In the genomic region with DNA sequence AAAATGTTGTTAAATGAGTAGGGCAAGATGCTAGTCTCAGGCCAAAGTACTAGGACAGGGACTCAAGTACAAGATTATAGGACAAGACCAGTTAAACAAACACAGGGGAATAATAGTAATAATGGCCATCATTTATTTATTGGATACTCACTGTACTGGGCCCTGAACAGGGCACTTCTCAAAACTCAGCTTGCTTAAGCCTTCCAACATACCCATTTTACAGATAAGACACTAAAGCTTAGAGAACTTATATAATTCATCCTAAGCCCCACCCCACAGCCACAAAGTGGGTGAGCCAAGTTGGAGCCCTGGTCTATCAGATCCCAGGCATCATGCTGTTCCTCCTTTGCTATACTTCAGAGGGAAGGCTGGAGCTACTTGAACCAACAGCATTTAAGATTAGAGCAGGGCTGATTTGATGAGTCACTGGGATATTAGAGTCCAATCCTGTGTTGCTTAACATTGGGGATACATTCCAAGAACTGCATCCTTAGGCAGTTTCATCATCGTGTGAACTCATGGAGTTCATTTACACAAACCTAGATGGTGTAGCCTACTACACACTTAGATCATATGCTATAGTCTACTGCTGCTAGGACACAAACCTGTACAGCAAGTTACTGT, we compare ENCODE assay signal across 1 cellular context.
TF ChIP-seq lines count a peak whose summit lies in the region.

No MANE protein-coding gene starts in this region.

TF ChIP-seq in SK-N-SH, 30 proteins besides CTCF, POLR2A, EP300 and RAD21 (continued from another document):
- TF ChIP-seq, protein P1, sequence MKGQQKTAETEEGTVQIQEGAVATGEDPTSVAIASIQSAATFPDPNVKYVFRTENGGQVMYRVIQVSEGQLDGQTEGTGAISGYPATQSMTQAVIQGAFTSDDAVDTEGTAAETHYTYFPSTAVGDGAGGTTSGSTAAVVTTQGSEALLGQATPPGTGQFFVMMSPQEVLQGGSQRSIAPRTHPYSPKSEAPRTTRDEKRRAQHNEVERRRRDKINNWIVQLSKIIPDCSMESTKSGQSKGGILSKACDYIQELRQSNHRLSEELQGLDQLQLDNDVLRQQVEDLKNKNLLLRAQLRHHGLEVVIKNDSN (IDR thresholded peaks at IDR 0.05; ENCODE audit: borderline replicate concordance, low read depth), result no peak
- TF ChIP-seq, protein P2, sequence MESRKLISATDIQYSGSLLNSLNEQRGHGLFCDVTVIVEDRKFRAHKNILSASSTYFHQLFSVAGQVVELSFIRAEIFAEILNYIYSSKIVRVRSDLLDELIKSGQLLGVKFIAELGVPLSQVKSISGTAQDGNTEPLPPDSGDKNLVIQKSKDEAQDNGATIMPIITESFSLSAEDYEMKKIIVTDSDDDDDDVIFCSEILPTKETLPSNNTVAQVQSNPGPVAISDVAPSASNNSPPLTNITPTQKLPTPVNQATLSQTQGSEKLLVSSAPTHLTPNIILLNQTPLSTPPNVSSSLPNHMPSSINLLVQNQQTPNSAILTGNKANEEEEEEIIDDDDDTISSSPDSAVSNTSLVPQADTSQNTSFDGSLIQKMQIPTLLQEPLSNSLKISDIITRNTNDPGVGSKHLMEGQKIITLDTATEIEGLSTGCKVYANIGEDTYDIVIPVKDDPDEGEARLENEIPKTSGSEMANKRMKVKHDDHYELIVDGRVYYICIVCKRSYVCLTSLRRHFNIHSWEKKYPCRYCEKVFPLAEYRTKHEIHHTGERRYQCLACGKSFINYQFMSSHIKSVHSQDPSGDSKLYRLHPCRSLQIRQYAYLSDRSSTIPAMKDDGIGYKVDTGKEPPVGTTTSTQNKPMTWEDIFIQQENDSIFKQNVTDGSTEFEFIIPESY (IDR thresholded peaks at IDR 0.05; ENCODE audit: borderline replicate concordance, low read depth), result no peak
TF ChIP-seq in SK-N-SH: peak in this region for 2.
